Comparison of ENCODE assay signal across 8 cellular contexts in the genomic region with DNA sequence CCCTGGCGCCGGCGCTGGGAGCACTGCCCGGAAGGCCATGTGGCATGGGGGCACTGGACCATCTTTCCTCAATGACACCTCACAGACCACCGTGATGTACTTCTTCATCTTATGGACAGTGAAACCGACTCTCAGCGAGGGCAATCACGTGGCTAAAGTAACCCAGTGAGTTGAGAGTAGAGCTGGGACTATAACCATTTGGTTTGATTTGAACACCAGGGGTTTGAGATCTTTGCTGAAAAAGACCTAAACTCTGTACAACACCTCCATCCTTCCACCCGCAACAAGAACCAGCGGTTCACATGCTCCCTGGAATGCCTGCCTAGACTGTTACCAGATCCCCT. TPM values are rescaled to one million over a fixed set of nuclear protein-coding genes. Genes with fewer than 3 reads are reported as not detected.
DNase-seq lines count a peak whose midpoint lies in the region; ATAC-seq, FAIRE-seq and TF ChIP-seq lines count a peak whose summit lies in the region.
"Had no signal": no experiment of that assay in that cellular context is flagged by ENCODE, and none has a peak within 500 bp of the region (broad histone marks: within the 10 kb centered on the region; RNA-seq: fewer than 3 reads in every experiment).

No MANE protein-coding gene starts in this region.

- peaks cover 12% of the 10 kb centered on the region; the same call in 1 of the 2 replicates for H3K23me2 ChIP-seq in H1 (ENCODE audit: low read depth, low read length)

- no peak overlapping the region for H4K91ac ChIP-seq in H1 (replicated peaks; ENCODE audit: insufficient read length, low read length)

- H2BK12ac ChIP-seq in H1 (ENCODE audit: low read depth, low read length) = 0 out of 2 replicates have a peak overlapping the region, but pooled peaks have one; percentile 42

- no peak for TF ChIP-seq EP300 in H1 (IDR thresholded peaks at IDR 0.05; ENCODE audit: borderline replicate concordance in 1 of 2, low read depth in 2 of 2, low read length in 2 of 2)
- no peak for TF ChIP-seq EP300 in ovary (IDR thresholded peaks at IDR 0.05)

- H3K79me2 ChIP-seq in DND-41 (ENCODE audit: insufficient read depth, low read length) (no peaks in the 10 kb centered on the region), Karpas-422 (ENCODE audit: low read length) (no peaks in the 10 kb centered on the region), H1 (ENCODE audit: control insufficient read depth in 1 of 2, insufficient read depth in 2 of 2, low read length in 2 of 2) (no peaks in the 10 kb centered on the region)

- no peak for TF ChIP-seq RAD21 in H1 (IDR thresholded peaks at IDR 0.05 in 1 of 2, conservative IDR thresholded peaks at IDR 0.05 in 1 of 2; ENCODE audit: low read depth in 2 of 2, low read length in 2 of 2)

- DNase-seq in DND-41 = no peak
- no peak for DNase-seq in Karpas-422
- DNase-seq in H1 (ENCODE audit: low read depth in 1 of 2, low spot score in 2 of 2) = no peak
- DNase-seq in ovary = peak in 2 of 5 donors; percentile 6 to 17
- DNase-seq in GM20000 (ENCODE audit: low spot score) = no peak
- no peak for DNase-seq in amniotic stem cell (lab: John Stamatoyannopoulos, UW)
- DNase-seq in caudate nucleus (lab: John Stamatoyannopoulos, UW) = no peak

- TF ChIP-seq CTCF in DND-41 (IDR thresholded peaks at IDR 0.05; ENCODE audit: borderline replicate concordance, extremely low read depth, low read length, poor library complexity, severe bottlenecking) (no peak), H1 (IDR thresholded peaks at IDR 0.05; ENCODE audit: control extremely low read depth in 1 of 3, insufficient read depth in 1 of 3, low read depth in 1 of 3, low read length in 3 of 3) (no peak), ovary (IDR thresholded peaks at IDR 0.05) (no peak), GM20000 (IDR thresholded peaks at IDR 0.05; ENCODE audit: extremely low read depth, missing control alignments) (no peak)

- H4K5ac ChIP-seq in H1 (ENCODE audit: insufficient read length, low read depth, low read length) = no peak overlapping the region

- no peaks in the 10 kb centered on the region for H3K79me1 ChIP-seq in H1 (ENCODE audit: low read depth, low read length)

- H3K27ac ChIP-seq in DND-41 (ENCODE audit: low read length) (no peak overlapping the region), Karpas-422 (ENCODE audit: low read length) (no peak overlapping the region), H1 (ENCODE audit: low read depth, low read length) (no peak overlapping the region), ovary (no peak overlapping the region), caudate nucleus (ENCODE audit: low read depth, low read length) (no peak overlapping the region)

- H3K4me3 ChIP-seq in DND-41 (ENCODE audit: low read depth in 1 of 2, low read length in 2 of 2) = no peak overlapping the region
- H3K4me3 ChIP-seq in Karpas-422 (ENCODE audit: low read length) = peak overlapping the region; percentile 64; the same call in 1 of the 2 replicates
- peak overlapping the region; percentile 49 to 74 (median 66) for H3K4me3 ChIP-seq in H1 (ENCODE audit: extremely low read depth in 1 of 4, insufficient read depth in 2 of 4, low read depth in 3 of 4, low read length in 4 of 4)
- peak overlapping the region; percentile 53 for H3K4me3 ChIP-seq in ovary

- H4K8ac ChIP-seq in H1 (ENCODE audit: extremely low read depth, insufficient read depth, low read length) = peak overlapping the region; percentile 80; the same call in 1 of the 2 replicates

- H3K23ac ChIP-seq in H1 (ENCODE audit: insufficient read length) = no peak overlapping the region

- no peaks in the 10 kb centered on the region for H3K9me2 ChIP-seq in Karpas-422 (replicated peaks; ENCODE audit: insufficient read depth, low read length)

- no peak overlapping the region for H3K18ac ChIP-seq in H1 (ENCODE audit: extremely low read depth, low read length)

- no peaks in the 10 kb centered on the region; the same call in 1 of the 2 replicates for H4K20me1 ChIP-seq in DND-41 (ENCODE audit: insufficient read depth, low read length)
- no peaks in the 10 kb centered on the region for H4K20me1 ChIP-seq in Karpas-422 (ENCODE audit: insufficient read depth, low read depth, low read length)
- peaks cover 0 to 4% of the 10 kb centered on the region in 2 experiments for H4K20me1 ChIP-seq in H1 (replicated peaks in 1 of 2; ENCODE audit: control insufficient read depth in 1 of 2, insufficient read depth in 2 of 2, low read length in 2 of 2)

- WGBS in H1 (ENCODE audit: extremely low coverage in 1 of 2, insufficient coverage in 1 of 2, insufficient read length in 1 of 2, insufficient replicate concordance in 2 of 2, low coverage in 1 of 2, low lambda C conversion rate in 2 of 2, missing lambda C conversion rate in 1 of 2), 2 experiments = 44% methylated on average over 10 of the region's 10 CpGs; no CpG with 5 or more reads in 1 of the 2 experiments
- 25 to 34% (median 26%) methylated on average over 10 of the region's 10 CpGs for WGBS in ovary, 3 donors

- H2AFZ ChIP-seq in DND-41 (ENCODE audit: low read depth, low read length) = no peak overlapping the region
- no peak overlapping the region for H2AFZ ChIP-seq in Karpas-422 (ENCODE audit: low read length)
- H2AFZ ChIP-seq in H1 (ENCODE audit: low read length) = no peak overlapping the region

- no peaks in the 10 kb centered on the region for H3K36me3 ChIP-seq in DND-41 (ENCODE audit: insufficient read depth, low read length)
- no peaks in the 10 kb centered on the region for H3K36me3 ChIP-seq in Karpas-422 (ENCODE audit: insufficient read depth, low read length)
- no peaks in the 10 kb centered on the region for H3K36me3 ChIP-seq in H1 (ENCODE audit: control insufficient read depth in 2 of 4, insufficient read depth in 4 of 4, low read length in 3 of 4)
- H3K36me3 ChIP-seq in ovary = no peaks in the 10 kb centered on the region

- H3K9ac ChIP-seq in DND-41 (ENCODE audit: low read depth, low read length) (no peak overlapping the region), Karpas-422 (ENCODE audit: low read length) (peak overlapping the region; percentile 68; the same call in 1 of the 2 replicates), H1 (replicated peaks in 1 of 4; ENCODE audit: extremely low read depth in 1 of 4, low read depth in 3 of 4, low read length in 3 of 4) (no peak overlapping the region)

- peak; percentile 28 for FAIRE-seq in H1 (lab: Jason Lieb, UNC)
- FAIRE-seq: GM18507 had no signal

- H2BK20ac ChIP-seq in H1 (ENCODE audit: low read length) = no peak overlapping the region

- POLR2A ChIA-PET in H1 (lab: Charles Lee; ENCODE audit: partially characterized antibody) = interaction anchor here (0.7 to 2.2 kb wide), 3 partner anchors 12 to 32 kb away, joined by 3 to 9 read pairs (median 3); no protein-coding TSS in a partner anchor

- no peak overlapping the region for H3K56ac ChIP-seq in H1 (replicated peaks; ENCODE audit: insufficient read length, low read depth, low read length)

- no peak overlapping the region for H2BK15ac ChIP-seq in H1 (ENCODE audit: low read length)

- no peak overlapping the region for H3K14ac ChIP-seq in H1 (ENCODE audit: insufficient read length)

- CTCF ChIA-PET in H1 (lab: Charles Lee; ENCODE audit: partially characterized antibody) = interaction anchor here (0.6 to 3.0 kb wide), 8 partner anchors 10 to 148 kb away, joined by 3 to 24 read pairs (median 4); no protein-coding TSS in a partner anchor

- H3K9me3 ChIP-seq in DND-41 (ENCODE audit: insufficient read depth, low read length, severe bottlenecking) = no peaks in the 10 kb centered on the region
- H3K9me3 ChIP-seq in Karpas-422 (ENCODE audit: low read length) = no peaks in the 10 kb centered on the region
- H3K9me3 ChIP-seq in H1 (ENCODE audit: insufficient read depth in 2 of 2, low read depth in 1 of 2, low read length in 1 of 2) = no peaks in the 10 kb centered on the region
- H3K9me3 ChIP-seq in ovary = no peaks in the 10 kb centered on the region

- peak overlapping the region; percentile 70 for H3K4me2 ChIP-seq in DND-41 (ENCODE audit: insufficient read depth, low read length)
- H3K4me2 ChIP-seq in Karpas-422 (ENCODE audit: low read depth, low read length, poor library complexity, severe bottlenecking) = peak overlapping the region; percentile 79
- H3K4me2 ChIP-seq in H1 (ENCODE audit: insufficient read depth in 1 of 2, low read depth in 2 of 2, low read length in 2 of 2) = peak overlapping the region; percentile 84 to 96

- peaks cover 10% of the 10 kb centered on the region for H3K4me1 ChIP-seq in DND-41 (ENCODE audit: insufficient read depth, low read length)
- H3K4me1 ChIP-seq in Karpas-422 (ENCODE audit: low read length) = peaks cover 12% of the 10 kb centered on the region
- H3K4me1 ChIP-seq in H1 (replicated peaks in 1 of 4; ENCODE audit: control insufficient read depth in 3 of 4, insufficient read depth in 4 of 4, low read length in 3 of 4) = peaks cover 3 to 17% (median 6%) of the 10 kb centered on the region in 4 experiments; a peak in 6 of 7 replicates
- H3K4me1 ChIP-seq in ovary (ENCODE audit: insufficient read depth) = peaks cover 2% of the 10 kb centered on the region

- intact Hi-C loops in ovary (cut with DNase I) = no loop called here

- no peak overlapping the region for H2BK120ac ChIP-seq in H1 (replicated peaks; ENCODE audit: low read depth, low read length)

- no peak overlapping the region for H2BK5ac ChIP-seq in H1 (ENCODE audit: low read depth, low read length)

- H2AK5ac ChIP-seq in H1 (ENCODE audit: low read depth, low read length) = no peak overlapping the region

- H3K4ac ChIP-seq in H1 (replicated peaks; ENCODE audit: insufficient read length, low read depth, low read length) = no peak overlapping the region

- H3K27me3 ChIP-seq in DND-41 (ENCODE audit: insufficient read depth, low read length, poor library complexity) (peaks cover 2% of the 10 kb centered on the region), Karpas-422 (ENCODE audit: low read length) (no peaks in the 10 kb centered on the region), H1 (replicated peaks in 1 of 4; ENCODE audit: control insufficient read depth in 3 of 4, extremely low read depth in 1 of 4, insufficient read depth in 3 of 4, low read length in 3 of 4) (peaks cover 10 to 34% (median 31%) of the 10 kb centered on the region in 4 experiments), ovary (no peaks in the 10 kb centered on the region)

- no peak for ATAC-seq in DND-41 (ENCODE audit: insufficient read depth, low read depth)

- TF ChIP-seq POLR2A in H1 (IDR thresholded peaks at IDR 0.05; ENCODE audit: control extremely low read depth in 1 of 2, low read depth in 2 of 2, low read length in 2 of 2) = no peak
- TF ChIP-seq POLR2A in ovary (IDR thresholded peaks at IDR 0.05) = no peak

RNA-seq across cellular contexts. Expression of gene ITGA2B, which starts 3.3 kb away (rescaled TPM):
- 0.07 and 0.26 TPM in 2 replicates for total RNA-seq in Karpas-422 (2014; rRNA removed; shearing (Covaris generic); ENCODE audit: low replicate concordance)
- total RNA-seq in H1 (2021; fragmentation: NEBNext Ultra II Directional; extraction: Animal tissue kit (Norgen Biotek cat#: 25700)) = 11.3 and 12.3 TPM in 2 replicates
- polyA plus RNA-seq in H1 (2011; rRNA removed) = 6.9 and 12.4 TPM in 2 replicates
- 11.4 TPM for polyA plus RNA-seq in H1 (2011; cell fraction: cytosol; rRNA removed)
- polyA plus RNA-seq in H1 (2011; cell fraction: nucleus; rRNA removed) = 59.9 TPM
- polyA plus RNA-seq in H1 (2012, experiment 1 of 2) = 9.1 to 21.1 TPM (median 16.5 TPM) in 4 replicates
- 7.0 TPM for polyA plus RNA-seq in H1 (2012, experiment 2 of 2)
- 8.8 TPM for polyA plus RNA-seq in H1 (2013, experiment 1 of 2)
- polyA plus RNA-seq in H1 (2013, experiment 2 of 2) = 6.7 TPM
- 5.8 and 5.9 TPM in 2 replicates for polyA minus RNA-seq in H1 (2011; rRNA and poly(A)+ RNA removed)
- polyA minus RNA-seq in H1 (2011; cell fraction: cytosol; rRNA and poly(A)+ RNA removed) = 6.3 TPM
- polyA minus RNA-seq in H1 (2011; cell fraction: nucleus; rRNA and poly(A)+ RNA removed) = 16.0 TPM
- total RNA-seq in ovary = 1 to 10 TPM in 6 of 7 donors, under 1 TPM in 1; 0.60 to 5.2 (median 2.2) TPM
- 1 to 10 TPM in 1 of 2 donors, under 1 TPM in 1; 0.88 to 1.6 TPM for polyA plus RNA-seq in ovary

RNA-seq across cellular contexts. Expression of gene FAM171A2, which starts 22.5 kb away (rescaled TPM):
- total RNA-seq in Karpas-422 (2014; rRNA removed; shearing (Covaris generic); ENCODE audit: low replicate concordance) = 0.40 and 1.2 TPM in 2 replicates
- total RNA-seq in H1 (2021; fragmentation: NEBNext Ultra II Directional; extraction: Animal tissue kit (Norgen Biotek cat#: 25700)) = 23.9 and 24.1 TPM in 2 replicates
- 21.9 and 31.8 TPM in 2 replicates for polyA plus RNA-seq in H1 (2011; rRNA removed)
- 21.7 TPM for polyA plus RNA-seq in H1 (2011; cell fraction: cytosol; rRNA removed)
- 37.0 TPM for polyA plus RNA-seq in H1 (2011; cell fraction: nucleus; rRNA removed)
- 10.4 to 25.0 TPM (median 21.9 TPM) in 4 replicates for polyA plus RNA-seq in H1 (2012, experiment 1 of 2)
- polyA plus RNA-seq in H1 (2012, experiment 2 of 2) = 11.7 TPM
- polyA plus RNA-seq in H1 (2013, experiment 1 of 2) = 15.4 TPM
- polyA plus RNA-seq in H1 (2013, experiment 2 of 2) = 15.9 TPM
- polyA minus RNA-seq in H1 (2011; rRNA and poly(A)+ RNA removed) = 14.7 and 17.9 TPM in 2 replicates
- 22.5 TPM for polyA minus RNA-seq in H1 (2011; cell fraction: cytosol; rRNA and poly(A)+ RNA removed)
- 24.7 TPM for polyA minus RNA-seq in H1 (2011; cell fraction: nucleus; rRNA and poly(A)+ RNA removed)
- total RNA-seq in ovary = 10 to 100 TPM in 6 of 7 donors, 1 to 10 TPM in 1; 8.5 to 23.7 (median 11.5) TPM
- 1 to 10 TPM in 1 of 2 donors, under 1 TPM in 1; 0.17 to 3.6 TPM for polyA plus RNA-seq in ovary

RNA-seq across cellular contexts. Expression of gene GRN, which starts 41.1 kb away (rescaled TPM):
- 194 and 327 TPM in 2 replicates for total RNA-seq in Karpas-422 (2014; rRNA removed; shearing (Covaris generic); ENCODE audit: low replicate concordance)
- 108 and 117 TPM in 2 replicates for total RNA-seq in H1 (2021; fragmentation: NEBNext Ultra II Directional; extraction: Animal tissue kit (Norgen Biotek cat#: 25700))
- polyA plus RNA-seq in H1 (2011; rRNA removed) (387 and 526 TPM in 2 replicates), ovary (10 to 100 TPM; 70.6 to 86.5 TPM)
- polyA plus RNA-seq in H1 (2011; cell fraction: cytosol; rRNA removed) = 143 TPM
- 360 TPM for polyA plus RNA-seq in H1 (2011; cell fraction: nucleus; rRNA removed)
- polyA plus RNA-seq in H1 (2012, experiment 1 of 2) = 137 to 183 TPM (median 169 TPM) in 4 replicates
- 165 TPM for polyA plus RNA-seq in H1 (2012, experiment 2 of 2)
- polyA plus RNA-seq in H1 (2013, experiment 1 of 2) = 258 TPM
- 236 TPM for polyA plus RNA-seq in H1 (2013, experiment 2 of 2)
- polyA minus RNA-seq in H1 (2011; rRNA and poly(A)+ RNA removed) = 66.1 and 115 TPM in 2 replicates
- polyA minus RNA-seq in H1 (2011; cell fraction: cytosol; rRNA and poly(A)+ RNA removed) = 135 TPM
- polyA minus RNA-seq in H1 (2011; cell fraction: nucleus; rRNA and poly(A)+ RNA removed) = 88.4 TPM
- total RNA-seq in ovary = 100 to 1,000 TPM in 4 of 7 donors, 10 to 100 TPM in 3; 79.7 to 173 (median 112) TPM

Comparison
In these comparisons a context has a peak if more than half of its experiments do, and no peak if none do; other contexts are left out.
1. H3K4me3 ChIP-seq: peak in Karpas-422 (single experiment), H1 (4 of 4) and ovary (single experiment); none in DND-41 (0 of 2).
2. Peak in every context shown above with its lines, with median percentiles within 50 percentile points of each other: H3K4me2 ChIP-seq.